41 cellular contexts compared by ENCODE assay signal in genomic region chr16:49261930-49262329, GRCh38. TPM values are rescaled to one million over a fixed set of nuclear protein-coding genes. Genes with fewer than 3 reads are reported as not detected.
"Had no signal": no experiment of that assay in that cellular context is flagged by ENCODE, and none has a peak within 500 bp of the region (broad histone marks: within the 10 kb centered on the region; RNA-seq: fewer than 3 reads in every experiment).

No MANE protein-coding gene starts in this region.

- H3K36me3 Mint-ChIP-seq: activated naive CD4-positive, alpha-beta T cell treated with anti-CD3 and anti-CD28 coated beads, Interleukin-2, amount 10 ng/mL, durations not matched to agents 7 days and 5 days; activated naive CD4-positive, alpha-beta T cell treated with anti-CD3 and anti-CD28 coated beads, Interleukin-2, amount 50 U/mL, for 24 hours; activated naive CD4-positive, alpha-beta T cell treated with anti-CD3 and anti-CD28 coated beads, Interleukin-2, amount 50 U/mL, for 72 hours; activated naive CD8-positive, alpha-beta T cell; activated naive CD8-positive, alpha-beta T cell treated with anti-CD3 and anti-CD28 coated beads for 36 hours; activated naive CD8-positive, alpha-beta T cell treated with anti-CD3 and anti-CD28 coated beads, Interleukin-2, amount 10 ng/mL, durations not matched to agents 7 days and 5 days; brain had no signal

- DNase-seq: activated effector memory CD4-positive, alpha-beta T cell treated with anti-CD3 and anti-CD28 coated beads, Interleukin-2, amount 50 U/mL, for 16 hours; activated effector memory CD4-positive, alpha-beta T cell treated with Interleukin-2 at 50 U/mL for 16 hours; activated gamma-delta T cell; activated gamma-delta T cell treated with Interleukin-2 at 50 U/mL for 16 hours; activated naive CD4-positive, alpha-beta T cell; activated naive CD4-positive, alpha-beta T cell treated with anti-CD3 and anti-CD28 coated beads for 36 hours; activated naive CD4-positive, alpha-beta T cell treated with anti-CD3 and anti-CD28 coated beads, Interleukin-2, amount 10 ng/mL, durations not matched to agents 7 days and 5 days; activated naive CD4-positive, alpha-beta T cell treated with anti-CD3 and anti-CD28 coated beads, Interleukin-2, amount 50 U/mL, for 16 hours; activated naive CD4-positive, alpha-beta T cell treated with Interleukin-2 at 50 U/mL for 16 hours; activated naive CD8-positive, alpha-beta T cell treated with anti-CD3 and anti-CD28 coated beads for 36 hours; activated naive CD8-positive, alpha-beta T cell treated with anti-CD3 and anti-CD28 coated beads, Interleukin-2, amount 10 ng/mL, durations not matched to agents 7 days and 5 days; activated naive CD8-positive, alpha-beta T cell treated with anti-CD3 and anti-CD28 coated beads, Interleukin-2, amount 50 U/mL, for 24 hours; activated T-cell treated with anti-CD3 and anti-CD28 coated beads, Interleukin-2, amount 50 U/mL, for 1 hour; activated T-cell treated with anti-CD3 and anti-CD28 coated beads, Interleukin-2, amount 50 U/mL, for 24 hours; activated T-cell treated with anti-CD3 and anti-CD28 coated beads, Interleukin-2, amount 50 U/mL, for 4 hours; activated T-cell treated with anti-CD3 and anti-CD28 coated beads, Interleukin-2, amount 50 U/mL, for 48 hours; activated T-cell treated with anti-CD3 and anti-CD28 coated beads, Interleukin-2, amount 50 U/mL, for 72 hours; adrenal gland; amniotic stem cell; amygdala; anterior cingulate cortex; aorta; body of pancreas; brain microvascular endothelial cell; caudate nucleus; central memory CD4-positive, alpha-beta T cell; cerebellar nuclear complex had no signal

- H3K9me3 Mint-ChIP-seq: activated naive CD4-positive, alpha-beta T cell treated with anti-CD3 and anti-CD28 coated beads for 36 hours; activated naive CD4-positive, alpha-beta T cell treated with anti-CD3 and anti-CD28 coated beads, Interleukin-2, amount 10 ng/mL, durations not matched to agents 7 days and 5 days; activated naive CD4-positive, alpha-beta T cell treated with anti-CD3 and anti-CD28 coated beads, Interleukin-2, amount 50 U/mL, for 24 hours; activated naive CD8-positive, alpha-beta T cell treated with anti-CD3 and anti-CD28 coated beads, Interleukin-2, amount 10 ng/mL, durations not matched to agents 7 days and 5 days; activated T-cell treated with anti-CD3 and anti-CD28 coated beads, Interleukin-2, amount 50 U/mL, for 4 hours; activated T-helper 1 cell treated with anti-CD3 and anti-CD28 coated beads, Interleukin-12 subunit alpha, Interleukin-12 subunit beta, Interleukin-2, Interleukin-4 antibody, amounts not matched to agents 30 ng/mL and 10 ng/mL and 1 ng/mL, durations not matched to agents 14 hours and 24 hours and 36 hours; activated T-helper 2 cell treated with anti-CD3 and anti-CD28 coated beads, Interferon-gamma antibody, Interleukin-2, Interleukin-4, amounts not matched to agents 10 μg/mL and 5 μg/mL and 100 μg/mL, durations not matched to agents 14 hours and 24 hours and 36 hours had no signal

- H3K27me3 Mint-ChIP-seq: activated naive CD4-positive, alpha-beta T cell treated with anti-CD3 and anti-CD28 coated beads, Interleukin-2, amount 10 ng/mL, durations not matched to agents 7 days and 5 days; activated naive CD8-positive, alpha-beta T cell treated with anti-CD3 and anti-CD28 coated beads for 36 hours; activated naive CD8-positive, alpha-beta T cell treated with anti-CD3 and anti-CD28 coated beads, Interleukin-2, amount 10 ng/mL, durations not matched to agents 7 days and 5 days; activated naive CD8-positive, alpha-beta T cell treated with anti-CD3 and anti-CD28 coated beads, Interleukin-2, amount 50 U/mL, for 24 hours; activated T-helper 17 cell treated with anti-CD3 and anti-CD28 coated beads, Interleukin-2, amount 50 U/mL, for 72 hours; central memory CD8-positive, alpha-beta T cell had no signal

- H3K9me3 ChIP-seq: adrenal gland, ascending aorta, body of pancreas, breast epithelium had no signal

- H3K27ac Mint-ChIP-seq: activated naive CD4-positive, alpha-beta T cell treated with anti-CD3 and anti-CD28 coated beads for 36 hours; activated naive CD4-positive, alpha-beta T cell treated with anti-CD3 and anti-CD28 coated beads, Interleukin-2, amount 10 ng/mL, durations not matched to agents 7 days and 5 days; activated naive CD4-positive, alpha-beta T cell treated with anti-CD3 and anti-CD28 coated beads, Interleukin-2, amount 50 U/mL, for 24 hours; activated naive CD4-positive, alpha-beta T cell treated with anti-CD3 and anti-CD28 coated beads, Interleukin-2, amount 50 U/mL, for 72 hours; activated naive CD8-positive, alpha-beta T cell; activated naive CD8-positive, alpha-beta T cell treated with anti-CD3 and anti-CD28 coated beads for 36 hours; activated naive CD8-positive, alpha-beta T cell treated with anti-CD3 and anti-CD28 coated beads, Interleukin-2, amount 10 ng/mL, durations not matched to agents 7 days and 5 days; activated naive CD8-positive, alpha-beta T cell treated with anti-CD3 and anti-CD28 coated beads, Interleukin-2, amount 50 U/mL, for 24 hours; activated T-cell treated with anti-CD3 and anti-CD28 coated beads, Interleukin-2, amount 50 U/mL, for 24 hours; activated T-cell treated with anti-CD3 and anti-CD28 coated beads, Interleukin-2, amount 50 U/mL, for 72 hours; activated T-helper 1 cell treated with anti-CD3 and anti-CD28 coated beads, Interleukin-12 subunit alpha, Interleukin-12 subunit beta, Interleukin-2, Interleukin-4 antibody, amounts not matched to agents 30 ng/mL and 10 ng/mL and 1 ng/mL, durations not matched to agents 14 hours and 24 hours and 36 hours; activated T-helper 17 cell treated with anti-CD3 and anti-CD28 coated beads, Interleukin-2, amount 50 U/mL, for 72 hours; activated T-helper 2 cell treated with anti-CD3 and anti-CD28 coated beads, Interferon-gamma antibody, Interleukin-2, Interleukin-4, amounts not matched to agents 10 μg/mL and 5 μg/mL and 100 μg/mL, durations not matched to agents 14 hours and 24 hours and 36 hours; brain had no signal

- H3K27me3 ChIP-seq: adrenal gland, ascending aorta, body of pancreas, brain microvascular endothelial cell had no signal

- H3K4me1 ChIP-seq: adrenal gland, ascending aorta, breast epithelium had no signal

- ATAC-seq: activated naive CD4-positive, alpha-beta T cell treated with anti-CD3 and anti-CD28 coated beads, Interleukin-2, amount 50 U/mL, for 72 hours; activated naive CD8-positive, alpha-beta T cell treated with anti-CD3 and anti-CD28 coated beads, Interleukin-2, amount 50 U/mL, for 24 hours; activated T-cell treated with anti-CD3 and anti-CD28 coated beads, Interleukin-2, amount 50 U/mL, for 4 hours; activated T-cell treated with anti-CD3 and anti-CD28 coated beads, Interleukin-2, amount 50 U/mL, for 72 hours; activated T-helper 17 cell treated with anti-CD3 and anti-CD28 coated beads, Interleukin-2, amount 50 U/mL, for 72 hours; body of pancreas had no signal

- H3K4me3 ChIP-seq: adrenal gland, ascending aorta, body of pancreas, breast epithelium, cardiac muscle cell had no signal

- H3K4me1 Mint-ChIP-seq: activated naive CD4-positive, alpha-beta T cell treated with anti-CD3 and anti-CD28 coated beads, Interleukin-2, amount 10 ng/mL, durations not matched to agents 7 days and 5 days; activated naive CD4-positive, alpha-beta T cell treated with anti-CD3 and anti-CD28 coated beads, Interleukin-2, amount 50 U/mL, for 24 hours; activated naive CD8-positive, alpha-beta T cell treated with anti-CD3 and anti-CD28 coated beads for 36 hours; activated naive CD8-positive, alpha-beta T cell treated with anti-CD3 and anti-CD28 coated beads, Interleukin-2, amount 10 ng/mL, durations not matched to agents 7 days and 5 days; activated naive CD8-positive, alpha-beta T cell treated with anti-CD3 and anti-CD28 coated beads, Interleukin-2, amount 50 U/mL, for 24 hours; activated T-helper 17 cell treated with anti-CD3 and anti-CD28 coated beads, Interleukin-2, amount 50 U/mL, for 72 hours; brain; central memory CD8-positive, alpha-beta T cell had no signal

- H3K27ac ChIP-seq: adrenal gland, ascending aorta, body of pancreas, brain microvascular endothelial cell, breast epithelium, cardiac muscle cell had no signal

- FAIRE-seq: astrocyte had no signal

- H3K4me3 Mint-ChIP-seq: activated naive CD4-positive, alpha-beta T cell treated with anti-CD3 and anti-CD28 coated beads for 36 hours; activated naive CD4-positive, alpha-beta T cell treated with anti-CD3 and anti-CD28 coated beads, Interleukin-2, amount 10 ng/mL, durations not matched to agents 7 days and 5 days; activated naive CD4-positive, alpha-beta T cell treated with anti-CD3 and anti-CD28 coated beads, Interleukin-2, amount 50 U/mL, for 24 hours; activated naive CD8-positive, alpha-beta T cell; activated naive CD8-positive, alpha-beta T cell treated with anti-CD3 and anti-CD28 coated beads for 36 hours; activated naive CD8-positive, alpha-beta T cell treated with anti-CD3 and anti-CD28 coated beads, Interleukin-2, amount 10 ng/mL, durations not matched to agents 7 days and 5 days; activated naive CD8-positive, alpha-beta T cell treated with anti-CD3 and anti-CD28 coated beads, Interleukin-2, amount 50 U/mL, for 24 hours; activated T-cell treated with anti-CD3 and anti-CD28 coated beads, Interleukin-2, amount 50 U/mL, for 24 hours; activated T-cell treated with anti-CD3 and anti-CD28 coated beads, Interleukin-2, amount 50 U/mL, for 4 hours; activated T-cell treated with anti-CD3 and anti-CD28 coated beads, Interleukin-2, amount 50 U/mL, for 72 hours; activated T-helper 1 cell treated with anti-CD3 and anti-CD28 coated beads, Interleukin-12 subunit alpha, Interleukin-12 subunit beta, Interleukin-2, Interleukin-4 antibody, amounts not matched to agents 30 ng/mL and 10 ng/mL and 1 ng/mL, durations not matched to agents 14 hours and 24 hours and 36 hours; activated T-helper 17 cell treated with anti-CD3 and anti-CD28 coated beads, Interleukin-2, amount 50 U/mL, for 72 hours; brain; central memory CD8-positive, alpha-beta T cell had no signal

- H3K36me3 ChIP-seq: adrenal gland, ascending aorta, brain microvascular endothelial cell, breast epithelium, cardiac muscle cell had no signal

RNA-seq across cellular contexts. Expression of gene CBLN1, which starts 19.7 kb away (rescaled TPM):
- total RNA-seq: activated naive CD4-positive, alpha-beta T cell treated with anti-CD3 and anti-CD28 coated beads for 36 hours; activated naive CD4-positive, alpha-beta T cell treated with anti-CD3 and anti-CD28 coated beads, Interleukin-2, amount 50 U/mL, for 72 hours; activated naive CD8-positive, alpha-beta T cell treated with anti-CD3 and anti-CD28 coated beads for 36 hours; activated naive CD8-positive, alpha-beta T cell treated with anti-CD3 and anti-CD28 coated beads, Interleukin-2, amount 10 ng/mL, durations not matched to agents 7 days and 5 days; activated T-cell treated with anti-CD3 and anti-CD28 coated beads, Interleukin-2, amount 50 U/mL, for 4 hours; activated T-cell treated with anti-CD3 and anti-CD28 coated beads, Interleukin-2, amount 50 U/mL, for 72 hours; activated T-helper 1 cell treated with anti-CD3 and anti-CD28 coated beads, Interleukin-12 subunit alpha, Interleukin-12 subunit beta, Interleukin-2, Interleukin-4 antibody, amounts not matched to agents 30 ng/mL and 10 ng/mL and 1 ng/mL, durations not matched to agents 14 hours and 24 hours and 36 hours; activated T-helper 17 cell treated with anti-CD3 and anti-CD28 coated beads, Interleukin-2, amount 50 U/mL, for 72 hours; activated T-helper 2 cell treated with anti-CD3 and anti-CD28 coated beads, Interferon-gamma antibody, Interleukin-2, Interleukin-4, amounts not matched to agents 10 μg/mL and 5 μg/mL and 100 μg/mL, durations not matched to agents 14 hours and 24 hours and 36 hours; ascending aorta; bronchial epithelial cell; chondrocyte had no signal
- polyA plus RNA-seq: aorta had no signal
